Comparison of ENCODE assay signal across 8 cellular contexts in the genomic region with DNA sequence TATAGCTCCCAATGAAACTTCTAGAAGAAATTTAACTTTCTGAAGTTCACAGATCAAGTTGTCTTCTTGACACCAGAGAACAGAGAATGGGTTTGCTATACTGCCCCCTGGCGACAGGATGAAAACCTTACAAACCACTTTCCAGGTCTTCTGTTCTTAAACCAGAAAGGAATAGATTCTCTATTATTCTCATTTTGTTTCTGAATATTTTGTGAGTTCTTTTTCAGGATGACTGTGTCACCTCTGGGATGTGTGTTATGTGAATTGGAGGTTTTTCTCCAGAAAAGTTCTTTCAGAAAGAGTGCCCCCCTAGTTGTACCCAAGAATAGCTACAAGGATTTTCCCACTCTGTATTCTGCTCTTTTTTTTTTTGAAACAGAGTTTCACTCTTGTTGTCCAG. TPM values are rescaled to one million over a fixed set of nuclear protein-coding genes. Genes with fewer than 3 reads are reported as not detected.
A peak's percentile ranks its signal among the peaks of the same experiment; 100 is the strongest.
DNase-seq lines count a peak whose midpoint lies in the region; ATAC-seq and TF ChIP-seq lines count a peak whose summit lies in the region.

No MANE protein-coding gene starts in this region.

- intact Hi-C loops in lower leg skin (cut with DNase I; ENCODE audit: low total_unique reads) = no loop called here

- in situ Hi-C loops in astrocyte of the cerebellum (cut with HindIII; ENCODE audit: low sequenced_read_pairs) = no loop called here

- DNase-seq in AG20443 (ENCODE audit: low spot score) (peak; percentile 53), GM19240 (ENCODE audit: insufficient read length, low spot score) (peak; percentile 35), RWPE2 (ENCODE audit: low spot score) (no peak), astrocyte of the cerebellum (ENCODE audit: low read depth) (peak; percentile 16), kidney tubule cell (ENCODE audit: low spot score) (peak; percentile 61), lower leg skin (ENCODE audit: low spot score in 2 of 2) (no peak)
- peak; percentile 71 for DNase-seq in stimulated activated CD8-positive, alpha-beta memory T cell treated with anti-CD3 and anti-CD28 coated beads, Interleukin-4, amount 100 ng/mL, for 48 hours

- H3K9me3 ChIP-seq in RWPE2 (ENCODE audit: severe bottlenecking) = peaks cover 3% of the 10 kb centered on the region

- H3K27ac ChIP-seq in RWPE2 (ENCODE audit: poor library complexity, severe bottlenecking) = no peak overlapping the region

- no peak for ATAC-seq in RWPE2 (ENCODE audit: low read depth)
- ATAC-seq in HG02884 (IDR thresholded peaks at IDR 0.05; ENCODE audit: unreplicated experiment) = no peak

- TF ChIP-seq CTCF in RWPE2 (IDR thresholded peaks at IDR 0.05; ENCODE audit: poor library complexity, severe bottlenecking) (peak; percentile 76), astrocyte of the cerebellum (IDR thresholded peaks at IDR 0.05; ENCODE audit: low read depth, low read length, missing control alignments) (peak; percentile 64), lower leg skin (IDR thresholded peaks at IDR 0.05) (no peak)

- no peaks in the 10 kb centered on the region for H3K27me3 ChIP-seq in RWPE2 (ENCODE audit: insufficient read depth, poor library complexity, severe bottlenecking)

- whole genome bisulfite sequencing in lower leg skin, 2 donors = 8 to 15% methylated on average over 1 of the region's 1 CpG

- no peak for TF ChIP-seq POLR2A in lower leg skin (IDR thresholded peaks at IDR 0.05)

- H3K4me3 ChIP-seq in RWPE2 (ENCODE audit: severe bottlenecking) (no peak overlapping the region), astrocyte of the cerebellum (ENCODE audit: low read depth, low read length) (no peak overlapping the region), lower leg skin (ENCODE audit: low read depth, poor library complexity, severe bottlenecking) (no peak overlapping the region)

- peaks cover 39% of the 10 kb centered on the region for H3K36me3 ChIP-seq in RWPE2 (ENCODE audit: low read depth)

- no peaks in the 10 kb centered on the region for H3K4me1 ChIP-seq in RWPE2 (ENCODE audit: insufficient read depth, poor library complexity, severe bottlenecking)

RNA-seq across cellular contexts. Expression of a gene that starts 6.3 kb away (rescaled TPM):
- 10 to 100 TPM; 10.7 to 15.7 (median 12.5) TPM for total RNA-seq in lower leg skin

RNA-seq across cellular contexts. Expression of a gene that starts 47.3 kb away (rescaled TPM):
- under 1 TPM in 1 of 4 donors, not detected in 3; 0.06 TPM for total RNA-seq in lower leg skin

Comparison
In these comparisons a context has a peak if more than half of its experiments do, and no peak if none do; other contexts are left out.
1. DNase-seq: peak in AG20443 (single experiment), GM19240 (single experiment), astrocyte of the cerebellum (single experiment), kidney tubule cell (single experiment) and stimulated activated CD8-positive, alpha-beta memory T cell treated with anti-CD3 and anti-CD28 coated beads, Interleukin-4, amount 100 ng/mL, for 48 hours (single experiment); none in RWPE2 (single experiment) and lower leg skin (0 of 2).
2. CTCF ChIP-seq: peak in RWPE2 (single experiment) and astrocyte of the cerebellum (single experiment); none in lower leg skin (0 of 3).